ENCODE assay signal across 1 cellular context in the genomic region with DNA sequence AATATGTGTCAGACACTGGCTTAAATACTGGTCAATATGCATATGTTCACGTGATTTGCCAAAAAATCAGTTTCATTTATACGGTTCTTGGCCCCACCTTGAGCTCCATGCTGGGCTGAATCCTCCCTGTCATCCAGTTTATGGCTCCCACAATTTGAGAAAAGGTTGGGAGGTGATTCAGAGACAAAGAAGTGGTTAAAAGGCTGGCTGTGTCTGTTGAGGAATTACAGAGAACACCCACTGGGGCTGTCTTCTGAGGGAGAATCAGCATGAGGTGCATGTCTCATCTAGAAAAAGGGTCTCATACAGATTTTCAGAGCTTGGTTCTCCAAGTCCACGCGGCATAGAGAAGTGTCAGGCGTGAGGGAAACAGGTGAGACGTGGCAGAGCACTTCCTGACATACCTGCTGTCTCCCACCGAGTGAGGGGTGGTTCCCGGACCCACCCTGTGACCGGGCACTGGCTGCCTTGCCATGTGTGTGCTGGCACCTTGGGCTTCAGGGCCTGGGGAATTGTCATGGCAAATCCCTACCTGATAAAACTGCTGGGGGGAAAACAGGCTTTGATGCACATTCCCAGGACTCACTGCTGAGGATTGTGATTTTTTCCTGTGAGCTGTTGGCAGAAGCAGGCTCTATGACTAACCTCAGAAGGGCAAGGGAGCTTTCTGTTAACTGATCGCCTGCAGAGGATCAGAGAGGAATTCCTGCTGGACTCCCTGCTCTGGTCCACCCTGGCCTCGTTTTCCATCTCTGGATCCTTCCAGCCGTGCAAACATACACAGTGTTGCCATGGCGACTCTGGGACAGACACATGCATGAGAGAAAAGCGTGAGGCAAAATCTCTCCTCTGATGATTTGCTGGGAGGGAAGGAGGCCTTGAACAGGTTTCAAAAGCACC.
A peak's percentile ranks its signal among the peaks of the same experiment; 100 is the strongest.
TF ChIP-seq lines count a peak whose summit lies in the region.

No MANE protein-coding gene starts in this region.

TF ChIP-seq in SK-N-SH, 30 proteins besides CTCF, POLR2A, EP300 and RAD21 (continued from another document):
- TF ChIP-seq REST (IDR thresholded peaks at IDR 0.05; ENCODE audit: low read depth, low read length) (peak; percentile 58; the same call in 1 of the 2 replicates), GATA2 (CRISPR knock-in tag; IDR thresholded peaks at IDR 0.05) (no peak), JUND (IDR thresholded peaks at IDR 0.05) (peak; percentile 65), ELF1 (IDR thresholded peaks at IDR 0.05) (no peak), EZH2phosphoT487 (IDR thresholded peaks at IDR 0.05; ENCODE audit: borderline replicate concordance, low read depth) (no peak), MEF2A (IDR thresholded peaks at IDR 0.05; ENCODE audit: borderline replicate concordance, low read depth) (no peak)
- TF ChIP-seq, protein P1, sequence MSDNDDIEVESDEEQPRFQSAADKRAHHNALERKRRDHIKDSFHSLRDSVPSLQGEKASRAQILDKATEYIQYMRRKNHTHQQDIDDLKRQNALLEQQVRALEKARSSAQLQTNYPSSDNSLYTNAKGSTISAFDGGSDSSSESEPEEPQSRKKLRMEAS (IDR thresholded peaks at IDR 0.05; ENCODE audit: low read depth): peak; percentile 31; the same call in 1 of the 2 replicates
